In genomic region chr13:97339989-97340361, GRCh38 we compare ENCODE assay signal across 2 cellular contexts.
TF ChIP-seq lines count a peak whose summit lies in the region.

No MANE protein-coding gene starts in this region.

TF ChIP-seq in A549, 52 proteins besides CTCF, POLR2A, EP300 and RAD21 (continued from another document):
- TF ChIP-seq MAX (IDR thresholded peaks at IDR 0.05) (no peak), HOXA7 (CRISPR knock-in tag; IDR thresholded peaks at IDR 0.05) (no peak), PBX3 (IDR thresholded peaks at IDR 0.05) (no peak), PHF8 (IDR thresholded peaks at IDR 0.05; ENCODE audit: borderline replicate concordance, low read depth) (no peak), ZNF302 (CRISPR knock-in tag; IDR thresholded peaks at IDR 0.05) (no peak)
TF ChIP-seq in A549: peak in this region for 0.

TF ChIP-seq in WTC11, 78 proteins besides CTCF, POLR2A, EP300 and RAD21 (continued from another document):
- no peak for TF ChIP-seq ATF6 (CRISPR knock-in tag; IDR thresholded peaks at IDR 0.05)
- no peak for TF ChIP-seq NR1H2 (CRISPR knock-in tag; IDR thresholded peaks at IDR 0.05)
- TF ChIP-seq FOXP4 (CRISPR knock-in tag; IDR thresholded peaks at IDR 0.05): no peak
- TF ChIP-seq PREB (CRISPR knock-in tag; IDR thresholded peaks at IDR 0.05; ENCODE audit: borderline replicate concordance): no peak
- TF ChIP-seq IRF2 (CRISPR knock-in tag; IDR thresholded peaks at IDR 0.05; ENCODE audit: borderline replicate concordance, low read depth): no peak
- no peak for TF ChIP-seq ZNF416 (CRISPR knock-in tag; IDR thresholded peaks at IDR 0.05)
- no peak for TF ChIP-seq PRRX2 (CRISPR knock-in tag; IDR thresholded peaks at IDR 0.05)
- TF ChIP-seq NFE2L1 (CRISPR knock-in tag; IDR thresholded peaks at IDR 0.05): no peak
- TF ChIP-seq ZNF138 (CRISPR knock-in tag; conservative IDR thresholded peaks at IDR 0.05): no peak
